8 cellular contexts compared by ENCODE assay signal in genomic region chr19:52527134-52527953, GRCh38. TPM values are rescaled to one million over a fixed set of nuclear protein-coding genes. Genes with fewer than 3 reads are reported as not detected.
A peak's percentile ranks its signal among the peaks of the same experiment; 100 is the strongest.
DNase-seq lines count a peak whose midpoint lies in the region; ATAC-seq, FAIRE-seq and TF ChIP-seq lines count a peak whose summit lies in the region.

Gene ZNF808 (plus strand): TSS chr19:52527668. CDS start chr19:52543285, 15,617 bp downstream.

- peaks cover 6 to 19% (median 7%) of the 10 kb centered on the region in 3 donors for H3K36me3 Mint-ChIP-seq in naive thymus-derived CD8-positive, alpha-beta T cell
- peaks cover 15 to 32% of the 10 kb centered on the region in 2 donors for H3K36me3 Mint-ChIP-seq in stimulated activated naive B cell treated with anti-CD40 and anti-IgM and Interleukin-4, amounts not matched to agents 10 μg/mL and 1 μg/mL and 100 μg/mL, for 72 hours

- POLR2A ChIA-PET in naive thymus-derived CD8-positive, alpha-beta T cell (lab: Charles Lee) = interaction anchor here (1.0 kb wide), 1 partner anchor 258 kb away, joined by 3 read pairs; the partner anchor contains the start of gene ZNF766

- peak; percentile 88 for DNase-seq in DMS79 treated with DMSO at 0.1 percent for 48 hours (lab: John Stamatoyannopoulos, UW)
- DNase-seq in KG1 (lab: John Stamatoyannopoulos, UW) = peak; percentile 93
- peak; percentile 75 for DNase-seq in RCC 7860 (ENCODE audit: low spot score)
- peak; percentile 96 to 99 for DNase-seq in activated T-helper 1 cell treated with anti-CD3 and anti-CD28 coated beads, Interleukin-2, amount 50 U/mL, for 16 hours (ENCODE audit: low read depth in 1 of 2, low spot score in 1 of 2)
- peak; percentile 89 to 92 for DNase-seq in fibroblast of lung (ENCODE audit: low read depth in 2 of 2)
- peak; percentile 84 to 99 (median 93) for DNase-seq in naive thymus-derived CD8-positive, alpha-beta T cell
- DNase-seq in stimulated activated naive B cell treated with anti-CD40 and anti-IgM and Interleukin-4, amounts not matched to agents 10 μg/mL and 1 μg/mL and 100 μg/mL, for 72 hours = peak; percentile 86

- peak; percentile 84 for ATAC-seq in GM21717 (IDR thresholded peaks at IDR 0.05; ENCODE audit: unreplicated experiment)
- ATAC-seq in naive thymus-derived CD8-positive, alpha-beta T cell = peak; percentile 93
- peak; percentile 94 to 96 for ATAC-seq in stimulated activated naive B cell treated with anti-CD40 and anti-IgM and Interleukin-4, amounts not matched to agents 10 μg/mL and 1 μg/mL and 100 μg/mL, for 72 hours (replicated peaks)

- H3K27ac ChIP-seq in fibroblast of lung (ENCODE audit: insufficient read depth, low read length) = peak within 1 kb of the TSS; percentile 83

- H3K9me3 ChIP-seq in fibroblast of lung (ENCODE audit: control insufficient read depth, insufficient read depth, low read depth, low read length) = no peaks in the 10 kb centered on the region

- no peaks in the 10 kb centered on the region for H3K27me3 ChIP-seq in fibroblast of lung (ENCODE audit: control insufficient read depth, insufficient read depth, low read length)

- peak within 1 kb of the TSS; percentile 95 to 100 (median 98) for H3K4me3 Mint-ChIP-seq in naive thymus-derived CD8-positive, alpha-beta T cell
- H3K4me3 Mint-ChIP-seq in stimulated activated naive B cell treated with anti-CD40 and anti-IgM and Interleukin-4, amounts not matched to agents 10 μg/mL and 1 μg/mL and 100 μg/mL, for 72 hours = peak within 1 kb of the TSS; percentile 97 to 99

- H3K4me1 Mint-ChIP-seq in naive thymus-derived CD8-positive, alpha-beta T cell = peaks cover 17 to 40% (median 33%) of the 10 kb centered on the region in 4 donors
- peaks cover 17 to 20% of the 10 kb centered on the region in 2 donors for H3K4me1 Mint-ChIP-seq in stimulated activated naive B cell treated with anti-CD40 and anti-IgM and Interleukin-4, amounts not matched to agents 10 μg/mL and 1 μg/mL and 100 μg/mL, for 72 hours

- peak within 1 kb of the TSS; percentile 94 to 100 (median 99) for H3K27ac Mint-ChIP-seq in naive thymus-derived CD8-positive, alpha-beta T cell
- peak within 1 kb of the TSS; percentile 99 for H3K27ac Mint-ChIP-seq in stimulated activated naive B cell treated with anti-CD40 and anti-IgM and Interleukin-4, amounts not matched to agents 10 μg/mL and 1 μg/mL and 100 μg/mL, for 72 hours

- H3K4me2 ChIP-seq in fibroblast of lung (ENCODE audit: extremely low read depth, insufficient read depth, low read length) = peak within 1 kb of the TSS; percentile 97

- no peaks in the 10 kb centered on the region for H4K20me1 ChIP-seq in fibroblast of lung (ENCODE audit: control insufficient read depth, extremely low read depth, insufficient read depth, low read length)

- H3K36me3 ChIP-seq in fibroblast of lung (ENCODE audit: control insufficient read depth, insufficient read depth, low read length) = no peaks in the 10 kb centered on the region

- H3K9ac ChIP-seq in fibroblast of lung (ENCODE audit: insufficient read depth, low read length) = peak within 1 kb of the TSS; percentile 87

- H3K9me3 Mint-ChIP-seq in naive thymus-derived CD8-positive, alpha-beta T cell = peaks cover 0 to 30% (median 7%) of the 10 kb centered on the region in 9 donors
- peaks cover 5 to 7% of the 10 kb centered on the region in 2 donors for H3K9me3 Mint-ChIP-seq in stimulated activated naive B cell treated with anti-CD40 and anti-IgM and Interleukin-4, amounts not matched to agents 10 μg/mL and 1 μg/mL and 100 μg/mL, for 72 hours

- H3K4me3 ChIP-seq in fibroblast of lung (replicated peaks in 1 of 4; ENCODE audit: control extremely low read depth in 1 of 4, insufficient read depth in 1 of 4, low read depth in 3 of 4, low read length in 4 of 4) = peak within 1 kb of the TSS; percentile 64 to 85 (median 74)

- no peaks in the 10 kb centered on the region for H3K27me3 Mint-ChIP-seq in naive thymus-derived CD8-positive, alpha-beta T cell
- H3K27me3 Mint-ChIP-seq in stimulated activated naive B cell treated with anti-CD40 and anti-IgM and Interleukin-4, amounts not matched to agents 10 μg/mL and 1 μg/mL and 100 μg/mL, for 72 hours = peaks cover 0 to under 1% of the 10 kb centered on the region in 2 donors

- peaks cover 6% of the 10 kb centered on the region for H3K79me2 ChIP-seq in fibroblast of lung (ENCODE audit: control insufficient read depth, insufficient read depth, low read length)

- peaks cover 2% of the 10 kb centered on the region for H3K4me1 ChIP-seq in fibroblast of lung (ENCODE audit: control insufficient read depth, extremely low read depth, insufficient read depth, low read length)

- H2AFZ ChIP-seq in fibroblast of lung (ENCODE audit: low read length) = peak within 1 kb of the TSS; percentile 95

- FAIRE-seq in RCC 7860 (lab: Jason Lieb, UNC) = no peak

- peak; percentile 65 to 72 for TF ChIP-seq CTCF in fibroblast of lung (conservative IDR thresholded peaks at IDR 0.05 in 1 of 2, IDR thresholded peaks at IDR 0.05 in 1 of 2; ENCODE audit: low read depth in 1 of 2, low read length in 2 of 2)

RNA-seq across cellular contexts. Expression of gene ZNF808, which starts in this region (rescaled TPM):
- total RNA-seq in fibroblast of lung = 17.7 and 23.1 TPM in 2 replicates
- polyA plus RNA-seq in fibroblast of lung = 6.0 and 6.1 TPM in 2 replicates
- polyA plus RNA-seq in fibroblast of lung (2012) = 2.4 and 2.5 TPM in 2 replicates
- 3.5 and 5.7 TPM in 2 replicates for polyA minus RNA-seq in fibroblast of lung (ENCODE audit: low replicate concordance)
- 10 to 100 TPM; 51.6 to 58.3 TPM for total RNA-seq in naive thymus-derived CD8-positive, alpha-beta T cell
- 10 to 100 TPM in 2 of 3 donors, 1 to 10 TPM in 1; 8.0 to 13.2 (median 12.9) TPM for polyA plus RNA-seq in naive thymus-derived CD8-positive, alpha-beta T cell

Comparison
In these comparisons a context has a peak if more than half of its experiments do, and no peak if none do; other contexts are left out.
1. Peak in every context shown above with its lines: DNase-seq, ATAC-seq, H3K4me3 ChIP-seq and H3K27ac ChIP-seq.